In the genomic region with DNA sequence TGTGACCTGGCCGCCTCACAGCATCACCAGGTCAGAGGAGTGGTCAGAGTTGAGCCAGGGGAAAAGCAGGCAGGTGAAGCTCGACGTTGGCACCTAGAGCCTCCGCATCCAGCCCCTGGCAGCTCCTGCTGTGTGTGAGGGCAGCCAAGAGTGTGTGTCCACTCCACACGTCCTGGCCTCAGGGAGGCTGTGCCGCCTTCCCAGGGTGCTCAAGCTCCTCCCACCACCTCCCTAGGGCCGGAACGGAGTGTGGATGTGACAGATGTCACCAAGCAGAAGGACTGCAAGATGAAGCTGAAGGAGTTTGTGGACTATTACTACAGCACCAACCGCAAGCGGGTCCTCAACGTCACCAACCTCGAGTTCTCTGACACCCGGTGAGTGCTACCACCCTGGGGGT, we compare ENCODE assay signal across 28 cellular contexts.
DNase-seq lines count a peak whose midpoint lies in the region; ATAC-seq, FAIRE-seq and TF ChIP-seq lines count a peak whose summit lies in the region.
"Had no signal": no experiment of that assay in that cellular context is flagged by ENCODE, and none has a peak within 500 bp of the region (broad histone marks: within the 10 kb centered on the region; RNA-seq: fewer than 3 reads in every experiment).

No MANE protein-coding gene starts in this region.

- H3K4me3 ChIP-seq in pancreas (no peak overlapping the region), small intestine (ENCODE audit: low read depth in 1 of 2, low read length in 2 of 2) (no peak overlapping the region)
- H3K4me3 ChIP-seq: BLaER1 treated with 17β-estradiol and CSF1 and Interleukin-3, amounts not matched to agents 10 nM and 100 nM; gastrocnemius medialis; hepatocyte; prostate gland had no signal

- no peaks in the 10 kb centered on the region for H3K9me3 Mint-ChIP-seq in natural killer cell
- H3K9me3 Mint-ChIP-seq in natural killer cell treated with Interleukin-12 subunit alpha and Interleukin-12 subunit beta and Interleukin-15 and Interleukin-18, amount 100 ng/mL, for 72 hours: no peaks in the 10 kb centered on the region
- H3K9me3 Mint-ChIP-seq: activated naive CD4-positive, alpha-beta T cell treated with anti-CD3 and anti-CD28 coated beads, Interleukin-2, amount 50 U/mL, for 24 hours; activated T-helper 1 cell treated with anti-CD3 and anti-CD28 coated beads, Interleukin-12 subunit alpha, Interleukin-12 subunit beta, Interleukin-2, Interleukin-4 antibody, amounts not matched to agents 30 ng/mL and 10 ng/mL and 1 ng/mL, durations not matched to agents 14 hours and 24 hours and 36 hours; memory B cell; neural crest cell; stimulated activated effector memory CD8-positive, alpha-beta T cell treated with anti-CD3 and anti-CD28 coated beads, Interleukin-12 subunit alpha, Interleukin-12 subunit beta, amount 100 ng/mL, for 72 hours had no signal

- H3K4me3 Mint-ChIP-seq in natural killer cell: no peak overlapping the region
- no peak overlapping the region for H3K4me3 Mint-ChIP-seq in natural killer cell treated with Interleukin-12 subunit alpha and Interleukin-12 subunit beta and Interleukin-15 and Interleukin-18, amount 100 ng/mL, for 72 hours
- H3K4me3 Mint-ChIP-seq: activated CD8-positive, alpha-beta T cell treated with anti-CD3 and anti-CD28 coated beads, Interleukin-2, amount 10 ng/mL, durations not matched to agents 7 days and 5 days; activated naive CD4-positive, alpha-beta T cell treated with anti-CD3 and anti-CD28 coated beads, Interleukin-2, amount 50 U/mL, for 24 hours; activated T-helper 1 cell treated with anti-CD3 and anti-CD28 coated beads, Interleukin-12 subunit alpha, Interleukin-12 subunit beta, Interleukin-2, Interleukin-4 antibody, amounts not matched to agents 30 ng/mL and 10 ng/mL and 1 ng/mL, durations not matched to agents 14 hours and 24 hours and 36 hours; memory B cell; neural crest cell; stimulated activated effector memory CD8-positive, alpha-beta T cell treated with anti-CD3 and anti-CD28 coated beads, Interleukin-12 subunit alpha, Interleukin-12 subunit beta, amount 100 ng/mL, for 72 hours had no signal

- WGBS in pancreas, 2 donors: 88 to 95% methylated on average over 13 of the region's 13 CpGs
- 93 to 97% (median 97%) methylated on average over 13 of the region's 13 CpGs for WGBS in small intestine, 3 donors

- H3K36me3 ChIP-seq in pancreas: peaks cover 0 to 49% (median 12%) of the 10 kb centered on the region in 3 donors
- peaks cover 3 to 5% of the 10 kb centered on the region in 2 donors for H3K36me3 ChIP-seq in small intestine (ENCODE audit: control insufficient read depth in 2 of 2, insufficient read depth in 2 of 2, low read length in 2 of 2)

- H3K9me3 ChIP-seq in pancreas (no peaks in the 10 kb centered on the region), small intestine (ENCODE audit: control insufficient read depth, low read depth) (no peaks in the 10 kb centered on the region)
- H3K9me3 ChIP-seq: BLaER1 treated with 17β-estradiol and CSF1 and Interleukin-3, amounts not matched to agents 10 nM and 100 nM; gastrocnemius medialis; prostate gland had no signal

- no peaks in the 10 kb centered on the region for H3K27me3 Mint-ChIP-seq in natural killer cell (ENCODE audit: low read depth in 2 of 2)
- no peaks in the 10 kb centered on the region for H3K27me3 Mint-ChIP-seq in natural killer cell treated with Interleukin-12 subunit alpha and Interleukin-12 subunit beta and Interleukin-15 and Interleukin-18, amount 100 ng/mL, for 72 hours
- H3K27me3 Mint-ChIP-seq: activated naive CD4-positive, alpha-beta T cell treated with anti-CD3 and anti-CD28 coated beads, Interleukin-2, amount 50 U/mL, for 24 hours; memory B cell had no signal

- H3K4me1 ChIP-seq in pancreas (no peaks in the 10 kb centered on the region), small intestine (ENCODE audit: control insufficient read depth in 2 of 2, insufficient read depth in 1 of 2, low read depth in 1 of 2, low read length in 1 of 2) (no peaks in the 10 kb centered on the region)
- H3K4me1 ChIP-seq: BLaER1 treated with 17β-estradiol and CSF1 and Interleukin-3, amounts not matched to agents 10 nM and 100 nM; gastrocnemius medialis; prostate gland had no signal

- H3K4me1 Mint-ChIP-seq in natural killer cell: peaks cover 0 to 12% of the 10 kb centered on the region in 2 donors
- H3K4me1 Mint-ChIP-seq in natural killer cell treated with Interleukin-12 subunit alpha and Interleukin-12 subunit beta and Interleukin-15 and Interleukin-18, amount 100 ng/mL, for 72 hours (ENCODE audit: low read depth in 2 of 2): peaks cover 0 to 6% of the 10 kb centered on the region in 2 donors
- H3K4me1 Mint-ChIP-seq: activated naive CD4-positive, alpha-beta T cell treated with anti-CD3 and anti-CD28 coated beads, Interleukin-2, amount 50 U/mL, for 24 hours; memory B cell; neural crest cell had no signal

- DNase-seq in natural killer cell: peak; percentile 12
- DNase-seq in natural killer cell treated with Interleukin-12 subunit alpha and Interleukin-12 subunit beta and Interleukin-15 and Interleukin-18, amount 100 ng/mL, for 72 hours (ENCODE audit: low spot score): no peak
- DNase-seq in ecto neural progenitor cell (ENCODE audit: low spot score): peak; percentile 39
- peak in 4 of 6 donors; percentile 4 to 46 (median 20) for DNase-seq in pancreas
- DNase-seq in ureter (ENCODE audit: low spot score): peak; percentile 35
- DNase-seq in NCI-H1417 (lab: John Stamatoyannopoulos, UW): no peak
- no peak for DNase-seq in small intestine
- DNase-seq in DMS53 treated with DMSO at 0.1 percent for 48 hours (lab: John Stamatoyannopoulos, UW; ENCODE audit: unreplicated experiment): no peak
- DNase-seq: activated CD4-positive, CD25-positive, alpha-beta regulatory T cell treated with anti-CD3 and anti-CD28 coated beads, Interleukin-2, amount 50 U/mL, for 72 hours; activated CD8-positive, alpha-beta T cell treated with anti-CD3 and anti-CD28 coated beads, Interleukin-2, amount 10 ng/mL, durations not matched to agents 7 days and 5 days; HCEC 1CT; Kasumi-1; NCI-H1436; NCI-H2081 treated with DMSO at 0.1 percent for 48 hours; SHP77; substantia nigra; T-helper 2 cell had no signal

- TF ChIP-seq CTCF in natural killer cell (IDR thresholded peaks at IDR 0.05) (no peak), pancreas (IDR thresholded peaks at IDR 0.05) (no peak)

- intact Hi-C loops in natural killer cell (cut with micrococcal nuclease): no loop called here
- intact Hi-C loops in pancreas (cut with DNase I): no loop called here

- H3K36me3 Mint-ChIP-seq in natural killer cell: no peaks in the 10 kb centered on the region
- H3K36me3 Mint-ChIP-seq in natural killer cell treated with Interleukin-12 subunit alpha and Interleukin-12 subunit beta and Interleukin-15 and Interleukin-18, amount 100 ng/mL, for 72 hours: no peaks in the 10 kb centered on the region

- no peak for FAIRE-seq in pancreas (lab: Jason Lieb, UNC)
- no peak for FAIRE-seq in small intestine (lab: Jason Lieb, UNC)
- FAIRE-seq: endothelial cell of umbilical vein, GM12892 had no signal

- no peak overlapping the region for H3K27ac ChIP-seq in pancreas
- no peak overlapping the region for H3K27ac ChIP-seq in small intestine (ENCODE audit: low read depth in 1 of 2, low read length in 1 of 2)
- H3K27ac ChIP-seq: BLaER1 treated with 17β-estradiol and CSF1 and Interleukin-3, amounts not matched to agents 10 nM and 100 nM; gastrocnemius medialis; hepatocyte; prostate gland had no signal

- ATAC-seq in natural killer cell (no peak), pancreas (no peak)
- ATAC-seq in natural killer cell treated with Interleukin-12 subunit alpha and Interleukin-12 subunit beta and Interleukin-15 and Interleukin-18, amount 100 ng/mL, for 72 hours: no peak
- ATAC-seq: activated CD8-positive, alpha-beta T cell treated with anti-CD3 and anti-CD28 coated beads, Interleukin-2, amount 10 ng/mL, durations not matched to agents 7 days and 5 days; gastrocnemius medialis had no signal

- H3K27me3 ChIP-seq in pancreas (no peaks in the 10 kb centered on the region), small intestine (ENCODE audit: control insufficient read depth in 2 of 2, insufficient read depth in 2 of 2, low read length in 2 of 2) (no peaks in the 10 kb centered on the region)
- H3K27me3 ChIP-seq: BLaER1 treated with 17β-estradiol and CSF1 and Interleukin-3, amounts not matched to agents 10 nM and 100 nM; gastrocnemius medialis; hepatocyte had no signal

- no peak overlapping the region for H3K27ac Mint-ChIP-seq in natural killer cell
- H3K27ac Mint-ChIP-seq in natural killer cell treated with Interleukin-12 subunit alpha and Interleukin-12 subunit beta and Interleukin-15 and Interleukin-18, amount 100 ng/mL, for 72 hours: no peak overlapping the region
- H3K27ac Mint-ChIP-seq: activated CD8-positive, alpha-beta T cell treated with anti-CD3 and anti-CD28 coated beads, Interleukin-2, amount 10 ng/mL, durations not matched to agents 7 days and 5 days; activated naive CD4-positive, alpha-beta T cell treated with anti-CD3 and anti-CD28 coated beads, Interleukin-2, amount 50 U/mL, for 24 hours; activated T-helper 1 cell treated with anti-CD3 and anti-CD28 coated beads, Interleukin-12 subunit alpha, Interleukin-12 subunit beta, Interleukin-2, Interleukin-4 antibody, amounts not matched to agents 30 ng/mL and 10 ng/mL and 1 ng/mL, durations not matched to agents 14 hours and 24 hours and 36 hours; memory B cell; stimulated activated effector memory CD8-positive, alpha-beta T cell treated with anti-CD3 and anti-CD28 coated beads, Interleukin-12 subunit alpha, Interleukin-12 subunit beta, amount 100 ng/mL, for 72 hours had no signal

Comparison
In these comparisons a context has a peak if more than half of its experiments do, and no peak if none do; other contexts are left out.
1. DNase-seq: peak in natural killer cell (single experiment), ecto neural progenitor cell (single experiment), pancreas (4 of 6) and ureter (single experiment); none in natural killer cell treated with Interleukin-12 subunit alpha and Interleukin-12 subunit beta and Interleukin-15 and Interleukin-18, amount 100 ng/mL, for 72 hours (single experiment), NCI-H1417 (0 of 3), small intestine (single experiment) and DMS53 treated with DMSO at 0.1 percent for 48 hours (single experiment).